In the genomic region with DNA sequence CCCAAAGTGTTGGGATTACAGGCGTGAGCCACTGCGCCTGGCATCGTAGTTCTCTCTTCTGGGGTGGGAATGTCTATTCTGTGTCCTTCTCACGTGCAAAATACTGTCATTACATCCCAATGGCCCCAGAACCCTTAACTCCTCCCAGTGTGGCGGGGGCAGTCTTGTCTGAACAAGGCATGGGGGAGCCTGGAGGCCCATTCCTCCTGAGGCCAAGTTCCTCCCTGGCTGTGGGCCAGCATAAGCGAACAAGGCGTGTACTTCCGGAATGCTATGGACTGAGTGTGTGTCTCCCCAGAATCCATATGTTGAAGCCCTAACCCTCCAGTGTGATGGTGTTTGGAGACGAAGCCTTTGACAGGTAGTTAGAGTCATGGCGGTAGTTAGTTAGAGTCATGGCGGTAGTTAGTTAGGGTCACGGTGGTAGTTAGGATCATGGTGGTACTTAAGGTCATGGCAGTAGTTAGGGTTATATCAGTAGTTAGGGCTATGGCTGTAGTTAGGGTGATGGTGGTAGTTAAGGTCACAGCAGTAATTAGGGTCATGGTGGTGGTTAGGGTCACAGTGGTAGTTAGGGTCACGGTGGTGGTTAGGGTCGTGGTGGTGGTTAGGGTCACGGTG, we compare ENCODE assay signal across 1 cellular context.
TF ChIP-seq lines count a peak whose summit lies in the region.

No MANE protein-coding gene starts in this region.

TF ChIP-seq in K562, 482 proteins besides CTCF, POLR2A, EP300 and RAD21:
- TF ChIP-seq, protein P1, sequence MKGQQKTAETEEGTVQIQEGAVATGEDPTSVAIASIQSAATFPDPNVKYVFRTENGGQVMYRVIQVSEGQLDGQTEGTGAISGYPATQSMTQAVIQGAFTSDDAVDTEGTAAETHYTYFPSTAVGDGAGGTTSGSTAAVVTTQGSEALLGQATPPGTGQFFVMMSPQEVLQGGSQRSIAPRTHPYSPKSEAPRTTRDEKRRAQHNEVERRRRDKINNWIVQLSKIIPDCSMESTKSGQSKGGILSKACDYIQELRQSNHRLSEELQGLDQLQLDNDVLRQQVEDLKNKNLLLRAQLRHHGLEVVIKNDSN (CRISPR knock-in tag; IDR thresholded peaks at IDR 0.05): no peak
- TF ChIP-seq NFIC (IDR thresholded peaks at IDR 0.05) (0 out of 2 replicates have a peak, but pooled peaks have one; percentile 23), SMARCC2 (IDR thresholded peaks at IDR 0.05; ENCODE audit: low read depth) (no peak), FOXJ3 (CRISPR knock-in tag; IDR thresholded peaks at IDR 0.05) (no peak), PCBP1 (IDR thresholded peaks at IDR 0.05; ENCODE audit: low read depth, low read length, poor library complexity, severe bottlenecking) (no peak)
- TF ChIP-seq, protein P2, sequence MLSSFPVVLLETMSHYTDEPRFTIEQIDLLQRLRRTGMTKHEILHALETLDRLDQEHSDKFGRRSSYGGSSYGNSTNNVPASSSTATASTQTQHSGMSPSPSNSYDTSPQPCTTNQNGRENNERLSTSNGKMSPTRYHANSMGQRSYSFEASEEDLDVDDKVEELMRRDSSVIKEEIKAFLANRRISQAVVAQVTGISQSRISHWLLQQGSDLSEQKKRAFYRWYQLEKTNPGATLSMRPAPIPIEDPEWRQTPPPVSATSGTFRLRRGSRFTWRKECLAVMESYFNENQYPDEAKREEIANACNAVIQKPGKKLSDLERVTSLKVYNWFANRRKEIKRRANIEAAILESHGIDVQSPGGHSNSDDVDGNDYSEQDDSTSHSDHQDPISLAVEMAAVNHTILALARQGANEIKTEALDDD (IDR thresholded peaks at IDR 0.05): peak; percentile 65
- TF ChIP-seq, protein P3, sequence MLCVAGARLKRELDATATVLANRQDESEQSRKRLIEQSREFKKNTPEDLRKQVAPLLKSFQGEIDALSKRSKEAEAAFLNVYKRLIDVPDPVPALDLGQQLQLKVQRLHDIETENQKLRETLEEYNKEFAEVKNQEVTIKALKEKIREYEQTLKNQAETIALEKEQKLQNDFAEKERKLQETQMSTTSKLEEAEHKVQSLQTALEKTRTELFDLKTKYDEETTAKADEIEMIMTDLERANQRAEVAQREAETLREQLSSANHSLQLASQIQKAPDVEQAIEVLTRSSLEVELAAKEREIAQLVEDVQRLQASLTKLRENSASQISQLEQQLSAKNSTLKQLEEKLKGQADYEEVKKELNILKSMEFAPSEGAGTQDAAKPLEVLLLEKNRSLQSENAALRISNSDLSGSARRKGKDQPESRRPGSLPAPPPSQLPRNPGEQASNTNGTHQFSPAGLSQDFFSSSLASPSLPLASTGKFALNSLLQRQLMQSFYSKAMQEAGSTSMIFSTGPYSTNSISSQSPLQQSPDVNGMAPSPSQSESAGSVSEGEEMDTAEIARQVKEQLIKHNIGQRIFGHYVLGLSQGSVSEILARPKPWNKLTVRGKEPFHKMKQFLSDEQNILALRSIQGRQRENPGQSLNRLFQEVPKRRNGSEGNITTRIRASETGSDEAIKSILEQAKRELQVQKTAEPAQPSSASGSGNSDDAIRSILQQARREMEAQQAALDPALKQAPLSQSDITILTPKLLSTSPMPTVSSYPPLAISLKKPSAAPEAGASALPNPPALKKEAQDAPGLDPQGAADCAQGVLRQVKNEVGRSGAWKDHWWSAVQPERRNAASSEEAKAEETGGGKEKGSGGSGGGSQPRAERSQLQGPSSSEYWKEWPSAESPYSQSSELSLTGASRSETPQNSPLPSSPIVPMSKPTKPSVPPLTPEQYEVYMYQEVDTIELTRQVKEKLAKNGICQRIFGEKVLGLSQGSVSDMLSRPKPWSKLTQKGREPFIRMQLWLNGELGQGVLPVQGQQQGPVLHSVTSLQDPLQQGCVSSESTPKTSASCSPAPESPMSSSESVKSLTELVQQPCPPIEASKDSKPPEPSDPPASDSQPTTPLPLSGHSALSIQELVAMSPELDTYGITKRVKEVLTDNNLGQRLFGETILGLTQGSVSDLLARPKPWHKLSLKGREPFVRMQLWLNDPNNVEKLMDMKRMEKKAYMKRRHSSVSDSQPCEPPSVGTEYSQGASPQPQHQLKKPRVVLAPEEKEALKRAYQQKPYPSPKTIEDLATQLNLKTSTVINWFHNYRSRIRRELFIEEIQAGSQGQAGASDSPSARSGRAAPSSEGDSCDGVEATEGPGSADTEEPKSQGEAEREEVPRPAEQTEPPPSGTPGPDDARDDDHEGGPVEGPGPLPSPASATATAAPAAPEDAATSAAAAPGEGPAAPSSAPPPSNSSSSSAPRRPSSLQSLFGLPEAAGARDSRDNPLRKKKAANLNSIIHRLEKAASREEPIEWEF (CRISPR knock-in tag; IDR thresholded peaks at IDR 0.05): no peak
